In the genomic region with DNA sequence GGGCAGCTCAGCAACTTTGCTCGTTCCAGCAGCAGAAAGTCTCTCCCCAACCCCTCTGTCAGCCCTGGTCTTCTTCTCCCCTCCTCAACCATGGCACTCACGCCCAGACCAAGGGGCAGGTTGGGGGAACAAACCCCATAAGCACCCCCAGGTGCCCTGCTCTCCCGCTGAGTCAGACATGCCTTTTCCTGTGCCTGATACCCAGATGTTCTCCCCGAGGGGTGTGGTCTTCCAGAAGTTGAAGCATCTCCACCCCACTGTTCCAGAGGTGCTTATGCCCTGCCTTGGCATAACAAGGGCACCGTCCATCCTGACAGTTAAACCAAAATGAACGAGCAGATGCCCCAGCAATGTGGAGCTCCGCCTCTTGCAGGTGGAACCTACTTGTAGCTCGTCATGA, we compare ENCODE assay signal across 16 cellular contexts.
DNase-seq lines count a peak whose midpoint lies in the region; ATAC-seq lines count a peak whose summit lies in the region.
"Had no signal": no experiment of that assay in that cellular context is flagged by ENCODE, and none has a peak within 500 bp of the region (broad histone marks: within the 10 kb centered on the region; RNA-seq: fewer than 3 reads in every experiment).

No MANE protein-coding gene starts in this region.

- H3K36me3 Mint-ChIP-seq in T-helper 1 cell treated with Interleukin-12 subunit alpha and Interleukin-12 subunit beta and Interleukin-4 antibody, amounts not matched to agents 30 μg/mL and 1 μg/mL, for 36 hours (ENCODE audit: low read depth) = no peaks in the 10 kb centered on the region
- no peaks in the 10 kb centered on the region for H3K36me3 Mint-ChIP-seq in central memory CD8-positive, alpha-beta T cell (ENCODE audit: insufficient read depth)
- H3K36me3 Mint-ChIP-seq: CD8-positive, alpha-beta T cell had no signal

- peaks cover 11% of the 10 kb centered on the region for H3K27me3 Mint-ChIP-seq in T-helper 1 cell treated with Interleukin-12 subunit alpha and Interleukin-12 subunit beta and Interleukin-4 antibody, amounts not matched to agents 30 μg/mL and 1 μg/mL, for 36 hours (ENCODE audit: low read depth)
- H3K27me3 Mint-ChIP-seq in central memory CD8-positive, alpha-beta T cell = peaks cover 24% of the 10 kb centered on the region

- H3K27ac Mint-ChIP-seq in T-helper 1 cell treated with Interleukin-12 subunit alpha and Interleukin-12 subunit beta and Interleukin-4 antibody, amounts not matched to agents 30 μg/mL and 1 μg/mL, for 36 hours = peak overlapping the region; percentile 38
- peak overlapping the region; percentile 7 for H3K27ac Mint-ChIP-seq in central memory CD8-positive, alpha-beta T cell (ENCODE audit: low read depth)
- H3K27ac Mint-ChIP-seq: CD8-positive, alpha-beta T cell; H9 had no signal

- H3K4me1 Mint-ChIP-seq in T-helper 1 cell treated with Interleukin-12 subunit alpha and Interleukin-12 subunit beta and Interleukin-4 antibody, amounts not matched to agents 30 μg/mL and 1 μg/mL, for 36 hours (ENCODE audit: low read depth) = no peaks in the 10 kb centered on the region
- no peaks in the 10 kb centered on the region for H3K4me1 Mint-ChIP-seq in central memory CD8-positive, alpha-beta T cell

- ATAC-seq in central memory CD8-positive, alpha-beta T cell (replicated peaks; ENCODE audit: extremely low read depth, poor library complexity, severe bottlenecking) = no peak
- no peak for ATAC-seq in HG02870 (IDR thresholded peaks at IDR 0.05; ENCODE audit: unreplicated experiment)
- ATAC-seq: A549; CD8-positive, alpha-beta T cell; GM12878 had no signal

- no peaks in the 10 kb centered on the region for H3K9me3 Mint-ChIP-seq in T-helper 1 cell treated with Interleukin-12 subunit alpha and Interleukin-12 subunit beta and Interleukin-4 antibody, amounts not matched to agents 30 μg/mL and 1 μg/mL, for 36 hours
- H3K9me3 Mint-ChIP-seq in central memory CD8-positive, alpha-beta T cell = no peaks in the 10 kb centered on the region
- H3K9me3 Mint-ChIP-seq: CD8-positive, alpha-beta T cell; H9 had no signal

- H3K4me3 Mint-ChIP-seq in T-helper 1 cell treated with Interleukin-12 subunit alpha and Interleukin-12 subunit beta and Interleukin-4 antibody, amounts not matched to agents 30 μg/mL and 1 μg/mL, for 36 hours = no peak overlapping the region
- no peak overlapping the region for H3K4me3 Mint-ChIP-seq in central memory CD8-positive, alpha-beta T cell
- H3K4me3 Mint-ChIP-seq: CD8-positive, alpha-beta T cell; H9 had no signal

- no peak for DNase-seq in T-helper 1 cell
- no peak for DNase-seq in central memory CD8-positive, alpha-beta T cell (ENCODE audit: low spot score in 2 of 2)
- DNase-seq in mesenteric fat pad (ENCODE audit: low spot score) = peak; percentile 59
- DNase-seq in KG1 (lab: John Stamatoyannopoulos, UW) = no peak
- no peak for DNase-seq in DMS153 (lab: John Stamatoyannopoulos, UW)
- DNase-seq: AML-193, Calu3, DMS53, DND-41, EL, H9 had no signal
